ENCODE assay signal across 8 cellular contexts in genomic region chr12:123131879-123132402, GRCh38. TPM values are rescaled to one million over a fixed set of nuclear protein-coding genes. Genes with fewer than 3 reads are reported as not detected.
DNase-seq lines count a peak whose midpoint lies in the region; ATAC-seq and TF ChIP-seq lines count a peak whose summit lies in the region.

No MANE protein-coding gene starts in this region.

- H3K9me3 ChIP-seq in mucosa of rectum (ENCODE audit: control insufficient read depth in 2 of 2, low read length in 2 of 2) = no peaks in the 10 kb centered on the region

- H3K4me1 ChIP-seq in mucosa of rectum (ENCODE audit: control insufficient read depth in 2 of 2, insufficient read depth in 2 of 2, low read length in 2 of 2) = peaks cover 17 to 21% of the 10 kb centered on the region in 2 donors

- TF ChIP-seq CTCF in chondrocyte (IDR thresholded peaks at IDR 0.05) = no peak

- H3K27ac ChIP-seq in mucosa of rectum (ENCODE audit: low read depth in 2 of 2, low read length in 2 of 2) = peak overlapping the region; percentile 83 to 89

- H3K27me3 ChIP-seq in mucosa of rectum (ENCODE audit: control insufficient read depth in 2 of 2, insufficient read depth in 2 of 2, low read length in 2 of 2) = no peaks in the 10 kb centered on the region

- no peaks in the 10 kb centered on the region for H3K27me3 Mint-ChIP-seq in chondrocyte (ENCODE audit: low read depth)

- no peaks in the 10 kb centered on the region for H3K9me3 Mint-ChIP-seq in chondrocyte (ENCODE audit: low read depth)

- H3K4me1 Mint-ChIP-seq in chondrocyte (ENCODE audit: low read depth) = peaks cover 23% of the 10 kb centered on the region

- no peak overlapping the region for H3K27ac Mint-ChIP-seq in chondrocyte (ENCODE audit: unreplicated experiment)

- no peaks in the 10 kb centered on the region for H3K36me3 Mint-ChIP-seq in chondrocyte (ENCODE audit: low read depth)

- peak overlapping the region; percentile 2 to 29 for H3K4me3 ChIP-seq in mucosa of rectum (ENCODE audit: low read length in 2 of 2)

- peak; percentile 99 for DNase-seq in DMS153 (lab: John Stamatoyannopoulos, UW)
- peak; percentile 56 for DNase-seq in NCI-H2227 treated with DMSO at 0.1 percent for 48 hours (lab: John Stamatoyannopoulos, UW)
- peak; percentile 10 for DNase-seq in activated effector memory CD4-positive, alpha-beta T cell treated with Interleukin-2 at 50 U/mL for 16 hours
- no peak for DNase-seq in AG20443 (ENCODE audit: low spot score)
- no peak for DNase-seq in chondrocyte (ENCODE audit: low spot score)
- no peak for DNase-seq in NCI-H446 (lab: John Stamatoyannopoulos, UW)

- no peak for ATAC-seq in GM21576 (IDR thresholded peaks at IDR 0.05; ENCODE audit: unreplicated experiment)

- peak overlapping the region; percentile 67 to 68 for H3K9ac ChIP-seq in mucosa of rectum (ENCODE audit: low read depth in 1 of 2, low read length in 2 of 2)

- H3K36me3 ChIP-seq in mucosa of rectum (ENCODE audit: control insufficient read depth in 2 of 2, insufficient read depth in 2 of 2, low read length in 2 of 2) = no peaks in the 10 kb centered on the region

- no peak overlapping the region for H3K4me3 Mint-ChIP-seq in chondrocyte (ENCODE audit: unreplicated experiment)

RNA-seq across cellular contexts. Expression of gene PITPNM2, which starts 18.9 kb away (rescaled TPM):
- 6.1 to 11.6 TPM (median 11.5 TPM) in 3 replicates for total RNA-seq in chondrocyte

Comparison
In these comparisons a context has a peak if more than half of its experiments do, and no peak if none do; other contexts are left out.
1. DNase-seq: peak in DMS153 (single experiment), NCI-H2227 treated with DMSO at 0.1 percent for 48 hours (single experiment) and activated effector memory CD4-positive, alpha-beta T cell treated with Interleukin-2 at 50 U/mL for 16 hours (single experiment); none in AG20443 (single experiment), chondrocyte (single experiment) and NCI-H446 (0 of 2).